1 cellular context compared by ENCODE assay signal in the genomic region with DNA sequence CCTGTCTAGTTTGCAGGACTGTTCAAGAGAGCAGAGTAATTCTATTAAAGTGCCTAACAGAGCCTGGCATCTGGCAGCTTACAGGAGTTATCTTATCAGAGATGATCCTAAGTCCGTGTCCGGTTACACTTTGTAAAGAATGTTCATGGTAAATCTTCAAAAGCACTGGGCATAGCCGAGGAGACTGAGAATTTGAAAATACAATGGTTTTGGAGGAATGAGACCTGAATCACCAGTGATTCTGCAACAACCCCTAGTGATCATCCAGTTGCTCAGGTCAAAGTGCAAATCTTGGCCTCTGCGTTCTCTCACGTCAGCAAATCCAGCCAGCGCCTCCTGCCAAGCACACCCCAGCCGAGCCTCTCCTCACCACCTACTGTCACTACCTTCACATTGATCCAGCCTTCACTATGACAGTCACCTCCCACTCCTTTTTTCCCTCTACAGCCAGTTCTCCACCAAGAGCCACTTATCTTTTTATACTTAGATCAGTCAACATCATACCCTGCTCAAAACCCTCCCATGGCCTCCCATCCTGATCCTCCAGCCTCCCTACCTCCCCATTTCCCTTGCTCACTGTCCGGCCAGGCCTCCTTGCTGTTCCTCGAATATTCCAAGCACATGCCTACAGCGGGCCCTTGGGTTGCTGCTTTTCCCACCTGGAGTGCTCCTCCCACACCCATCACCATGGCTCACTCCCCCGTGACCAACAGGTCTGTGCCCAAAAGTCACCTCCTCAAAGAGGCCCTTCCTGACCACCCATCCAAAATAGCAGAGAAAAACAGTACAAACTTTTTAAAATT.
TF ChIP-seq lines count a peak whose summit lies in the region.

No MANE protein-coding gene starts in this region.

TF ChIP-seq in HepG2, 621 proteins besides CTCF, POLR2A, EP300 and RAD21 (continued from another document and continues in another):
- TF ChIP-seq ZBTB10 (CRISPR knock-in tag; IDR thresholded peaks at IDR 0.05; ENCODE audit: borderline replicate concordance) (no peak), ZBTB7B (CRISPR knock-in tag; IDR thresholded peaks at IDR 0.05) (no peak), BORCS8-MEF2B (CRISPR knock-in tag; IDR thresholded peaks at IDR 0.05) (no peak), DBP (CRISPR knock-in tag; IDR thresholded peaks at IDR 0.05; ENCODE audit: not compliant biosample characterization) (no peak), CAMTA2 (CRISPR knock-in tag; IDR thresholded peaks at IDR 0.05; ENCODE audit: borderline replicate concordance) (no peak), NFYC (CRISPR knock-in tag; IDR thresholded peaks at IDR 0.05) (no peak), MXI1 (IDR thresholded peaks at IDR 0.05; ENCODE audit: borderline replicate concordance, low read depth, low read length) (0 out of 3 replicates have a peak, but pooled peaks have one; percentile 22), TFE3 (CRISPR knock-in tag; IDR thresholded peaks at IDR 0.05) (0 out of 2 replicates have a peak, but pooled peaks have one; percentile 19), ZNF577 (CRISPR knock-in tag; IDR thresholded peaks at IDR 0.05; ENCODE audit: borderline replicate concordance, low read depth) (no peak), ZNF740 (CRISPR knock-in tag; IDR thresholded peaks at IDR 0.05) (no peak), NR2F6 (IDR thresholded peaks at IDR 0.05) (peak; percentile 82), NR2F6 (CRISPR knock-in tag; IDR thresholded peaks at IDR 0.05) (peak; percentile 86), ZNF275 (CRISPR knock-in tag; IDR thresholded peaks at IDR 0.05; ENCODE audit: borderline replicate concordance) (no peak), ZNF878 (CRISPR knock-in tag; IDR thresholded peaks at IDR 0.05) (peak; percentile 68; the same call in 1 of the 2 replicates), HNRNPLL (IDR thresholded peaks at IDR 0.05; ENCODE audit: low read depth, low read length, poor library complexity, severe bottlenecking) (no peak), RBM22 (optimal IDR thresholded peaks at IDR 0.05; ENCODE audit: low read length) (no peak), HNRNPH1 (optimal IDR thresholded peaks at IDR 0.05; ENCODE audit: low read depth, low read length) (no peak), ZNF230 (CRISPR knock-in tag; IDR thresholded peaks at IDR 0.05) (no peak; the same call in 1 of the 2 replicates), ZNF335 (CRISPR knock-in tag; IDR thresholded peaks at IDR 0.05) (no peak), TAF1 (CRISPR knock-in tag; IDR thresholded peaks at IDR 0.05) (no peak), ZNF138 (CRISPR knock-in tag; IDR thresholded peaks at IDR 0.05; ENCODE audit: low read depth) (no peak), ZNF550 (CRISPR knock-in tag; IDR thresholded peaks at IDR 0.05; ENCODE audit: borderline replicate concordance) (no peak), HMG20B (CRISPR knock-in tag; conservative IDR thresholded peaks at IDR 0.05) (no peak), NFIC (IDR thresholded peaks at IDR 0.05; ENCODE audit: low read length) (peak; percentile 55; the same call in 1 of the 2 replicates), ZSCAN31 (CRISPR knock-in tag; IDR thresholded peaks at IDR 0.05; ENCODE audit: low read depth) (0 out of 2 replicates have a peak, but pooled peaks have one; percentile 23), SIX1 (CRISPR knock-in tag; IDR thresholded peaks at IDR 0.05; ENCODE audit: borderline replicate concordance) (peak; percentile 95; the same call in 1 of the 2 replicates), ETV6 (CRISPR knock-in tag; conservative IDR thresholded peaks at IDR 0.05) (no peak), TBL1XR1 (IDR thresholded peaks at IDR 0.05; ENCODE audit: borderline replicate concordance, low read length, partially characterized antibody) (no peak), SMARCE1 (IDR thresholded peaks at IDR 0.05; ENCODE audit: borderline replicate concordance) (no peak; the same call in 1 of the 2 replicates), FOXO1 (CRISPR knock-in tag; IDR thresholded peaks at IDR 0.05) (peak; percentile 79; the same call in 1 of the 2 replicates), TEF (CRISPR knock-in tag; IDR thresholded peaks at IDR 0.05) (no peak), NFE2L2 (IDR thresholded peaks at IDR 0.05; ENCODE audit: low read length) (no peak)
- TF ChIP-seq, protein P1, sequence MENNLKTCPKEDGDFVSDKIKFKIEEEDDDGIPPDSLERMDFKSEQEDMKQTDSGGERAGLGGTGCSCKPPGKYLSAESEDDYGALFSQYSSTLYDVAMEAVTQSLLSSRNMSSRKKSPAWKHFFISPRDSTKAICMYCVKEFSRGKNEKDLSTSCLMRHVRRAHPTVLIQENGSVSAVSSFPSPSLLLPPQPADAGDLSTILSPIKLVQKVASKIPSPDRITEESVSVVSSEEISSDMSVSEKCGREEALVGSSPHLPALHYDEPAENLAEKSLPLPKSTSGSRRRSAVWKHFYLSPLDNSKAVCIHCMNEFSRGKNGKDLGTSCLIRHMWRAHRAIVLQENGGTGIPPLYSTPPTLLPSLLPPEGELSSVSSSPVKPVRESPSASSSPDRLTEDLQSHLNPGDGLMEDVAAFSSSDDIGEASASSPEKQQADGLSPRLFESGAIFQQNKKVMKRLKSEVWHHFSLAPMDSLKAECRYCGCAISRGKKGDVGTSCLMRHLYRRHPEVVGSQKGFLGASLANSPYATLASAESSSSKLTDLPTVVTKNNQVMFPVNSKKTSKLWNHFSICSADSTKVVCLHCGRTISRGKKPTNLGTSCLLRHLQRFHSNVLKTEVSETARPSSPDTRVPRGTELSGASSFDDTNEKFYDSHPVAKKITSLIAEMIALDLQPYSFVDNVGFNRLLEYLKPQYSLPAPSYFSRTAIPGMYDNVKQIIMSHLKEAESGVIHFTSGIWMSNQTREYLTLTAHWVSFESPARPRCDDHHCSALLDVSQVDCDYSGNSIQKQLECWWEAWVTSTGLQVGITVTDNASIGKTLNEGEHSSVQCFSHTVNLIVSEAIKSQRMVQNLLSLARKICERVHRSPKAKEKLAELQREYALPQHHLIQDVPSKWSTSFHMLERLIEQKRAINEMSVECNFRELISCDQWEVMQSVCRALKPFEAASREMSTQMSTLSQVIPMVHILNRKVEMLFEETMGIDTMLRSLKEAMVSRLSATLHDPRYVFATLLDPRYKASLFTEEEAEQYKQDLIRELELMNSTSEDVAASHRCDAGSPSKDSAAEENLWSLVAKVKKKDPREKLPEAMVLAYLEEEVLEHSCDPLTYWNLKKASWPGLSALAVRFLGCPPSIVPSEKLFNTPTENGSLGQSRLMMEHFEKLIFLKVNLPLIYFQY (CRISPR knock-in tag; IDR thresholded peaks at IDR 0.05; ENCODE audit: borderline replicate concordance), result 0 out of 2 replicates have a peak, but pooled peaks have one; percentile 26
- TF ChIP-seq, protein P2, sequence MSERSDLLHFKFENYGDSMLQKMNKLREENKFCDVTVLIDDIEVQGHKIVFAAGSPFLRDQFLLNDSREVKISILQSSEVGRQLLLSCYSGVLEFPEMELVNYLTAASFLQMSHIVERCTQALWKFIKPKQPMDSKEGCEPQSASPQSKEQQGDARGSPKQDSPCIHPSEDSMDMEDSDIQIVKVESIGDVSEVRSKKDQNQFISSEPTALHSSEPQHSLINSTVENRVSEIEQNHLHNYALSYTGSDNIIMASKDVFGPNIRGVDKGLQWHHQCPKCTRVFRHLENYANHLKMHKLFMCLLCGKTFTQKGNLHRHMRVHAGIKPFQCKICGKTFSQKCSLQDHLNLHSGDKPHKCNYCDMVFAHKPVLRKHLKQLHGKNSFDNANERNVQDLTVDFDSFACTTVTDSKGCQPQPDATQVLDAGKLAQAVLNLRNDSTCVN (CRISPR knock-in tag; IDR thresholded peaks at IDR 0.05; ENCODE audit: borderline replicate concordance), result no peak; the same call in 1 of the 2 replicates
- TF ChIP-seq, protein P3, sequence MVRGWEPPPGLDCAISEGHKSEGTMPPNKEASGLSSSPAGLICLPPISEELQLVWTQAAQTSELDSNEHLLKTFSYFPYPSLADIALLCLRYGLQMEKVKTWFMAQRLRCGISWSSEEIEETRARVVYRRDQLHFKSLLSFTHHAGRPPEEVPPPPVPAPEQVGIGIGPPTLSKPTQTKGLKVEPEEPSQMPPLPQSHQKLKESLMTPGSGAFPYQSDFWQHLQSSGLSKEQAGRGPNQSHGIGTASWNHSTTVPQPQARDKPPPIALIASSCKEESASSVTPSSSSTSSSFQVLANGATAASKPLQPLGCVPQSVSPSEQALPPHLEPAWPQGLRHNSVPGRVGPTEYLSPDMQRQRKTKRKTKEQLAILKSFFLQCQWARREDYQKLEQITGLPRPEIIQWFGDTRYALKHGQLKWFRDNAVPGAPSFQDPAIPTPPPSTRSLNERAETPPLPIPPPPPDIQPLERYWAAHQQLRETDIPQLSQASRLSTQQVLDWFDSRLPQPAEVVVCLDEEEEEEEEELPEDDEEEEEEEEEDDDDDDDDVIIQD (CRISPR knock-in tag; IDR thresholded peaks at IDR 0.05; ENCODE audit: low read depth), result 0 out of 2 replicates have a peak, but pooled peaks have one; percentile 68
- TF ChIP-seq, protein P4, sequence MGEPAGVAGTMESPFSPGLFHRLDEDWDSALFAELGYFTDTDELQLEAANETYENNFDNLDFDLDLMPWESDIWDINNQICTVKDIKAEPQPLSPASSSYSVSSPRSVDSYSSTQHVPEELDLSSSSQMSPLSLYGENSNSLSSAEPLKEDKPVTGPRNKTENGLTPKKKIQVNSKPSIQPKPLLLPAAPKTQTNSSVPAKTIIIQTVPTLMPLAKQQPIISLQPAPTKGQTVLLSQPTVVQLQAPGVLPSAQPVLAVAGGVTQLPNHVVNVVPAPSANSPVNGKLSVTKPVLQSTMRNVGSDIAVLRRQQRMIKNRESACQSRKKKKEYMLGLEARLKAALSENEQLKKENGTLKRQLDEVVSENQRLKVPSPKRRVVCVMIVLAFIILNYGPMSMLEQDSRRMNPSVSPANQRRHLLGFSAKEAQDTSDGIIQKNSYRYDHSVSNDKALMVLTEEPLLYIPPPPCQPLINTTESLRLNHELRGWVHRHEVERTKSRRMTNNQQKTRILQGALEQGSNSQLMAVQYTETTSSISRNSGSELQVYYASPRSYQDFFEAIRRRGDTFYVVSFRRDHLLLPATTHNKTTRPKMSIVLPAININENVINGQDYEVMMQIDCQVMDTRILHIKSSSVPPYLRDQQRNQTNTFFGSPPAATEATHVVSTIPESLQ (CRISPR knock-in tag; conservative IDR thresholded peaks at IDR 0.05), result no peak
